In the genomic region with DNA sequence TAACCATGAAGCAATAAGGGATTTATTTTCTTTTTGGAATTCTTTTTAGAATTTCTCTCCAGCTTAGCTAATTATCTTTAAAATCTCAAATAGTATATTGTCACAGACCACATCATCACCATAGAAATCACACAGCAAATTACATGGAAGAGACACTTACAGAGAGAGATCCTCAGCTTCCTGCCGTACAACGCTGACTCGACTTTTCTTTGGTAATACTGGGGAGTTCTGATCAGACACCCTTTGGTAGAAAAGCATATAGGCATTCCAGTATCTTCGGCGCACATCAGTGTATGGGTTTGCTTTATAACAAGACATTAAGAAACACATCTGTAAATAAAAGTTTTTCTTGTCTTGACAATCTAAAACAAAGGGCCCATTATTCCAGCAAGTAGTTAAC, we compare ENCODE assay signal across 2 cellular contexts.
A peak's percentile ranks its signal among the peaks of the same experiment; 100 is the strongest.
TF ChIP-seq lines count a peak whose summit lies in the region.

No MANE protein-coding gene starts in this region.

TF ChIP-seq in IMR-90, 13 proteins besides CTCF, POLR2A, EP300 and RAD21:
- no peak for TF ChIP-seq BHLHE40 (IDR thresholded peaks at IDR 0.05; ENCODE audit: low read depth, low read length)
- peak; percentile 72 for TF ChIP-seq MAFK (IDR thresholded peaks at IDR 0.05; ENCODE audit: low read depth, low read length)
- no peak for TF ChIP-seq MXI1 (IDR thresholded peaks at IDR 0.05; ENCODE audit: borderline replicate concordance, low read depth, low read length)

TF ChIP-seq in K562, 482 proteins besides CTCF, POLR2A, EP300 and RAD21:
- TF ChIP-seq, protein P1, sequence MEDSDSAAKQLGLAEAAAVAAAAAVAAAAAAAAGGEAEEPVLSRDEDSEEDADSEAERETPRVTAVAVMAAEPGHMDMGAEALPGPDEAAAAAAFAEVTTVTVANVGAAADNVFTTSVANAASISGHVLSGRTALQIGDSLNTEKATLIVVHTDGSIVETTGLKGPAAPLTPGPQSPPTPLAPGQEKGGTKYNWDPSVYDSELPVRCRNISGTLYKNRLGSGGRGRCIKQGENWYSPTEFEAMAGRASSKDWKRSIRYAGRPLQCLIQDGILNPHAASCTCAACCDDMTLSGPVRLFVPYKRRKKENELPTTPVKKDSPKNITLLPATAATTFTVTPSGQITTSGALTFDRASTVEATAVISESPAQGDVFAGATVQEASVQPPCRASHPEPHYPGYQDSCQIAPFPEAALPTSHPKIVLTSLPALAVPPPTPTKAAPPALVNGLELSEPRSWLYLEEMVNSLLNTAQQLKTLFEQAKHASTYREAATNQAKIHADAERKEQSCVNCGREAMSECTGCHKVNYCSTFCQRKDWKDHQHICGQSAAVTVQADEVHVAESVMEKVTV (CRISPR knock-in tag; IDR thresholded peaks at IDR 0.05), result no peak
- TF ChIP-seq C11orf30 (IDR thresholded peaks at IDR 0.05; ENCODE audit: low read depth) (peak; percentile 45; the same call in 1 of the 2 replicates), XRCC4 (IDR thresholded peaks at IDR 0.05; ENCODE audit: extremely low read depth, insufficient read depth, insufficient read length) (no peak), ZNF316 (IDR thresholded peaks at IDR 0.05) (peak; percentile 57; the same call in 1 of the 2 replicates), L3MBTL2 (IDR thresholded peaks at IDR 0.05) (no peak), MBD2 (IDR thresholded peaks at IDR 0.05; ENCODE audit: borderline replicate concordance, low read depth) (no peak), FOXA1 (IDR thresholded peaks at IDR 0.05; ENCODE audit: borderline replicate concordance) (no peak), MAFG (tag; conservative IDR thresholded peaks at IDR 0.05) (peak; percentile 34), MAFF (IDR thresholded peaks at IDR 0.05; ENCODE audit: low read length) (peak; percentile 38; the same call in 1 of the 2 replicates)
